In the genomic region with DNA sequence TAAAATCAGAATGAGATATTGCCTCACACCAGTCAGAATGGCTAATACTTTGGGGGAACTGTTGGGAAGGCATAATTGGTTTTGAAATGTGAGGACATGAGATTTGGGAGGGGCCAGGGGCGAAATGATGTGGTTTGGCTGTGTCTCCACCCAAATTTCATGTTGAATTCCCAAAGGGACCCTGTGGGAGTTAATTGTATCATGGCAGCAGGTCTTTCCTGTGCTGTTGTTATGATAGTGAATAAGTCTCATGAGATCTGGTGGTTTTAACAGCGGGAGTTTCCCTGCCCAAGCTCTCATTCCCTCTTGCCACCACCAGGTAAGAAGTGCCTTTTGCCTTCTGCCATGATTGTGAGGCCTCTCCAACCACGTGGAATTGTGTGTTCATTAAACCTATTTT, we compare ENCODE assay signal across 23 cellular contexts. TPM values are rescaled to one million over a fixed set of nuclear protein-coding genes. Genes with fewer than 3 reads are reported as not detected.
DNase-seq lines count a peak whose midpoint lies in the region; ATAC-seq, FAIRE-seq and TF ChIP-seq lines count a peak whose summit lies in the region.
"Had no signal": no experiment of that assay in that cellular context is flagged by ENCODE, and none has a peak within 500 bp of the region (broad histone marks: within the 10 kb centered on the region; RNA-seq: fewer than 3 reads in every experiment).

No MANE protein-coding gene starts in this region.

- H3K9me3 ChIP-seq in GM12878 (replicated peaks; ENCODE audit: control insufficient read depth, insufficient read depth, low read length): no peaks in the 10 kb centered on the region

- ATAC-seq in HG03432 (IDR thresholded peaks at IDR 0.05; ENCODE audit: unreplicated experiment) (peak; percentile 78), GM12878 (peak; percentile 90), left ventricle myocardium superior (no peak), HG02870 (IDR thresholded peaks at IDR 0.05; ENCODE audit: unreplicated experiment) (no peak)
- ATAC-seq: left lobe of liver had no signal

- H3K4me1 ChIP-seq in GM12878 (ENCODE audit: control insufficient read depth, insufficient read depth, low read length): no peaks in the 10 kb centered on the region

- no peak for TF ChIP-seq POLR2A in GM12878 (IDR thresholded peaks at IDR 0.05; ENCODE audit: low read depth, low read length)

- no peaks in the 10 kb centered on the region for H4K20me1 ChIP-seq in GM12878 (ENCODE audit: control insufficient read depth, insufficient read depth)

- RAD21 ChIA-PET in GM12878 (lab: Charles Lee; ENCODE audit: unreplicated experiment): no interaction called here

- H3K27ac ChIP-seq in GM12878 (ENCODE audit: control insufficient read depth, insufficient read depth): no peak overlapping the region
- H3K27ac ChIP-seq: dorsolateral prefrontal cortex had no signal

- POLR2A ChIA-PET in GM12878 (lab: Charles Lee): no interaction called here

- no peak for TF ChIP-seq EP300 in GM12878 (IDR thresholded peaks at IDR 0.05; ENCODE audit: borderline replicate concordance in 1 of 2, control insufficient read depth in 1 of 2, low read depth in 2 of 2, low read length in 2 of 2)

- H3K9ac ChIP-seq in GM12878 (ENCODE audit: control insufficient read depth, insufficient read depth, low read length): no peak overlapping the region

- DNase-seq in Caki2 (ENCODE audit: low read depth) (peak; percentile 35), GM12878 (ENCODE audit: low read depth, low spot score) (no peak), fibroblast of villous mesenchyme (ENCODE audit: low read depth) (peak; percentile 1), germinal center (ENCODE audit: low spot score) (no peak), left ventricle myocardium superior (no peak), T-helper 2 cell (no peak)
- DNase-seq: activated CD4-positive, alpha-beta T cell treated with anti-CD3 and anti-CD28 coated beads, Interleukin-2, amount 10 ng/mL, durations not matched to agents 24 days and 14 days; DMS153; dorsolateral prefrontal cortex; GF-D8; HCEC 1CT; midbrain; NCI-H1436 treated with DMSO at 0.1 percent for 48 hours; NCI-H2227 treated with DMSO at 0.1 percent for 48 hours; NCI-H82; nephron progenitor cell; Right ventricle myocardium superior; stimulated activated CD4-positive, alpha-beta T cell treated with anti-CD3 and anti-CD28 coated beads, Interleukin-1b, Interleukin-23, amount 100 ng/mL, for 48 hours; stimulated activated naive B cell treated with anti-CD40 and anti-IgM and Interleukin-4, amounts not matched to agents 10 μg/mL and 1 μg/mL and 100 μg/mL, for 72 hours had no signal

- H3K79me2 ChIP-seq in GM12878 (ENCODE audit: control insufficient read depth, insufficient read depth, low read length): no peaks in the 10 kb centered on the region

- SMC1A ChIA-PET in GM12878 (lab: Charles Lee; ENCODE audit: uncharacterized antibody, unreplicated experiment): interaction anchor here (1.0 to 2.8 kb wide), 6 partner anchors 8 to 78 kb away, joined by 3 to 8 read pairs (median 5); no protein-coding TSS in a partner anchor

- WGBS in GM12878 (ENCODE audit: insufficient coverage, insufficient replicate concordance, low lambda C conversion rate, missing lambda C conversion rate): 7% methylated on average over 3 of the region's 3 CpGs

- in situ Hi-C loops in Caki2 (cut with HindIII; ENCODE audit: low pct_unique_long_range_greater_than_20kb, low sequenced_read_pairs): no loop called here
- in situ Hi-C loops in GM12878 (cut with MboI): no loop called here

- no peak for TF ChIP-seq RAD21 in GM12878 (IDR thresholded peaks at IDR 0.05; ENCODE audit: insufficient read depth, low read depth, low read length)

- H3K36me3 ChIP-seq in GM12878 (ENCODE audit: control insufficient read depth in 2 of 2, insufficient read depth in 2 of 2, low read length in 1 of 2): no peaks in the 10 kb centered on the region

- H2AFZ ChIP-seq in GM12878 (ENCODE audit: control insufficient read depth, low read depth, low read length): no peak overlapping the region

- TF ChIP-seq CTCF in GM12878 (IDR thresholded peaks at IDR 0.05 in 2 of 3, conservative IDR thresholded peaks at IDR 0.05 in 1 of 3; ENCODE audit: control insufficient read depth in 2 of 3, extremely low read depth in 1 of 3, insufficient read depth in 1 of 3, low read depth in 3 of 3, low read length in 3 of 3) (no peak), fibroblast of villous mesenchyme (IDR thresholded peaks at IDR 0.05; ENCODE audit: insufficient read depth, low read depth, low read length) (no peak)

- no peak for FAIRE-seq in GM12878 (lab: Jason Lieb, UNC)

- intact Hi-C loops in GM12878 (cut with micrococcal nuclease; ENCODE audit: unreplicated experiment) (no loop called here), left ventricle myocardium superior (cut with micrococcal nuclease) (no loop called here)

- H3K4me3 ChIP-seq in GM12878: no peak overlapping the region
- H3K4me3 ChIP-seq in fibroblast of villous mesenchyme (ENCODE audit: low read depth, low read length): no peak overlapping the region
- H3K4me3 ChIP-seq: dorsolateral prefrontal cortex had no signal

- H3K4me2 ChIP-seq in GM12878 (ENCODE audit: control insufficient read depth, insufficient read depth): no peak overlapping the region

- BruUV-seq in GM12878 (replicated peaks; lab: Mats Ljungman, UMichigan): no TSS peak

- no peaks in the 10 kb centered on the region for H3K27me3 ChIP-seq in GM12878 (replicated peaks in 1 of 2; ENCODE audit: control insufficient read depth in 2 of 2, insufficient read depth in 2 of 2, low read length in 1 of 2)
- H3K27me3 ChIP-seq: dorsolateral prefrontal cortex had no signal

- CTCF ChIA-PET in GM12878 (lab: Yijun Ruan, JAX): no interaction called here

TF ChIP-seq in GM12878, 131 proteins besides CTCF, POLR2A, EP300 and RAD21 (continues in another document):
- TF ChIP-seq, protein P1, sequence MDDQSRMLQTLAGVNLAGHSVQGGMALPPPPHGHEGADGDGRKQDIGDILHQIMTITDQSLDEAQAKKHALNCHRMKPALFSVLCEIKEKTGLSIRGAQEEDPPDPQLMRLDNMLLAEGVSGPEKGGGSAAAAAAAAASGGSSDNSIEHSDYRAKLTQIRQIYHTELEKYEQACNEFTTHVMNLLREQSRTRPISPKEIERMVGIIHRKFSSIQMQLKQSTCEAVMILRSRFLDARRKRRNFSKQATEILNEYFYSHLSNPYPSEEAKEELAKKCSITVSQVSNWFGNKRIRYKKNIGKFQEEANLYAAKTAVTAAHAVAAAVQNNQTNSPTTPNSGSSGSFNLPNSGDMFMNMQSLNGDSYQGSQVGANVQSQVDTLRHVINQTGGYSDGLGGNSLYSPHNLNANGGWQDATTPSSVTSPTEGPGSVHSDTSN (IDR thresholded peaks at IDR 0.05; ENCODE audit: insufficient replicate concordance, low read depth, low read length): no peak
- TF ChIP-seq IKZF1 (conservative IDR thresholded peaks at IDR 0.05) (peak; percentile 41; the same call in 1 of the 2 replicates), MXI1 (IDR thresholded peaks at IDR 0.05; ENCODE audit: low read depth, low read length) (no peak), IKZF2 (IDR thresholded peaks at IDR 0.05) (peak; percentile 44 to 60; a peak in 2 of 4 replicates), MTA2 (IDR thresholded peaks at IDR 0.05; ENCODE audit: low read depth) (peak; percentile 65; the same call in 1 of the 2 replicates), NRF1 (conservative IDR thresholded peaks at IDR 0.05; ENCODE audit: low read depth, low read length) (no peak)
- TF ChIP-seq, protein P2, sequence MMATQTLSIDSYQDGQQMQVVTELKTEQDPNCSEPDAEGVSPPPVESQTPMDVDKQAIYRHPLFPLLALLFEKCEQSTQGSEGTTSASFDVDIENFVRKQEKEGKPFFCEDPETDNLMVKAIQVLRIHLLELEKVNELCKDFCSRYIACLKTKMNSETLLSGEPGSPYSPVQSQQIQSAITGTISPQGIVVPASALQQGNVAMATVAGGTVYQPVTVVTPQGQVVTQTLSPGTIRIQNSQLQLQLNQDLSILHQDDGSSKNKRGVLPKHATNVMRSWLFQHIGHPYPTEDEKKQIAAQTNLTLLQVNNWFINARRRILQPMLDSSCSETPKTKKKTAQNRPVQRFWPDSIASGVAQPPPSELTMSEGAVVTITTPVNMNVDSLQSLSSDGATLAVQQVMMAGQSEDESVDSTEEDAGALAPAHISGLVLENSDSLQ (IDR thresholded peaks at IDR 0.05): no peak
- TF ChIP-seq, protein P3, sequence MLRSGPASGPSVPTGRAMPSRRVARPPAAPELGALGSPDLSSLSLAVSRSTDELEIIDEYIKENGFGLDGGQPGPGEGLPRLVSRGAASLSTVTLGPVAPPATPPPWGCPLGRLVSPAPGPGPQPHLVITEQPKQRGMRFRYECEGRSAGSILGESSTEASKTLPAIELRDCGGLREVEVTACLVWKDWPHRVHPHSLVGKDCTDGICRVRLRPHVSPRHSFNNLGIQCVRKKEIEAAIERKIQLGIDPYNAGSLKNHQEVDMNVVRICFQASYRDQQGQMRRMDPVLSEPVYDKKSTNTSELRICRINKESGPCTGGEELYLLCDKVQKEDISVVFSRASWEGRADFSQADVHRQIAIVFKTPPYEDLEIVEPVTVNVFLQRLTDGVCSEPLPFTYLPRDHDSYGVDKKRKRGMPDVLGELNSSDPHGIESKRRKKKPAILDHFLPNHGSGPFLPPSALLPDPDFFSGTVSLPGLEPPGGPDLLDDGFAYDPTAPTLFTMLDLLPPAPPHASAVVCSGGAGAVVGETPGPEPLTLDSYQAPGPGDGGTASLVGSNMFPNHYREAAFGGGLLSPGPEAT (IDR thresholded peaks at IDR 0.05; ENCODE audit: low read depth): peak; percentile 62

RNA-seq across cellular contexts. Expression of a gene that starts 59.6 kb away (rescaled TPM):
- total RNA-seq in Caki2 (2014; rRNA removed; shearing (Covaris generic); ENCODE audit: low replicate concordance): 0.75 and 2.4 TPM in 2 replicates
- 6.5 TPM in 2 replicates for total RNA-seq in GM12878 (2013; cell fraction: nucleolus; rRNA removed)
- total RNA-seq in GM12878 (2014; rRNA removed) (0.05 and 0.06 TPM in 2 replicates), GM12878 (2014; rRNA removed; fragmentation: Illumina TruSeq; extraction: Trizol) (0.09 and 0.18 TPM in 2 replicates), GM12878 (2021) (0.21 and 0.36 TPM in 2 replicates), fibroblast of villous mesenchyme (2.6 and 2.9 TPM in 2 replicates), left ventricle myocardium superior (4.2 TPM)
- not detected for polyA plus RNA-seq in GM12878 (2011; ENCODE audit: low read depth)
- polyA plus RNA-seq in GM12878 (2011; rRNA removed) (5.2 and 8.7 TPM in 2 replicates), GM12878 (2014; fragmentation: Illumina TruSeq; extraction: Trizol) (0.04 and 0.13 TPM in 2 replicates), GM12878 (2014; fragmentation: Nextera tagmentation; extraction: Ambion mirVana) (under 1 TPM in 1 of 2 experiments, not detected in 1; 0.11 TPM), GM12878 (2014; rRNA removed) (0.04 and 0.16 TPM in 2 replicates), GM12878 (2016; fragmentation: Nextera tagmentation; extraction: Ambion mirVana) (under 1 TPM; 0.03 to 0.12 TPM)
- 2.9 and 3.0 TPM in 2 replicates for polyA plus RNA-seq in GM12878 (2011; cell fraction: cytosol; rRNA removed)
- polyA plus RNA-seq in GM12878 (2011; cell fraction: nucleus; rRNA removed): 4.3 and 6.3 TPM in 2 replicates
- polyA plus RNA-seq in GM12878 (2012): 0.11 TPM in 1 of 2 replicates, not detected in the other
- polyA minus RNA-seq in GM12878 (2011; rRNA and poly(A)+ RNA removed): 19.1 and 33.4 TPM in 2 replicates
- 3.5 and 3.6 TPM in 2 replicates for polyA minus RNA-seq in GM12878 (2011; cell fraction: cytosol; rRNA and poly(A)+ RNA removed)
- 11.2 and 12.1 TPM in 2 replicates for polyA minus RNA-seq in GM12878 (2011; cell fraction: nucleus; rRNA and poly(A)+ RNA removed)
- total RNA-seq: activated CD4-positive, alpha-beta T cell treated with anti-CD3 and anti-CD28 coated beads, Interleukin-2, amount 10 ng/mL, durations not matched to agents 24 days and 14 days had no signal
- polyA plus RNA-seq: CD14-positive monocyte had no signal

Comparison
In these comparisons a context has a peak if more than half of its experiments do, and no peak if none do; other contexts are left out.
1. DNase-seq: peak in Caki2 (single experiment) and fibroblast of villous mesenchyme (single experiment); none in GM12878 (single experiment), germinal center (single experiment), left ventricle myocardium superior (single experiment) and T-helper 2 cell (0 of 5).
2. ATAC-seq: peak in HG03432 (single experiment) and GM12878 (single experiment); none in left ventricle myocardium superior (single experiment) and HG02870 (single experiment).